ENCODE assay signal across 1 cellular context in genomic region chr1:233959089-233959488, GRCh38.
TF ChIP-seq lines count a peak whose summit lies in the region.

No MANE protein-coding gene starts in this region.

TF ChIP-seq in K562, 482 proteins besides CTCF, POLR2A, EP300 and RAD21 (continued from another document and continues in another):
- TF ChIP-seq VEZF1 (CRISPR knock-in tag; IDR thresholded peaks at IDR 0.05): no peak; the same call in 1 of the 2 replicates
- TF ChIP-seq TEAD2 (tag; IDR thresholded peaks at IDR 0.05): no peak
- TF ChIP-seq ZNF280B (CRISPR knock-in tag; IDR thresholded peaks at IDR 0.05): no peak
- no peak for TF ChIP-seq RFX1 (IDR thresholded peaks at IDR 0.05)
- TF ChIP-seq BRD9 (IDR thresholded peaks at IDR 0.05; ENCODE audit: low read depth, partially characterized antibody): no peak
- no peak for TF ChIP-seq FOXK1 (CRISPR knock-in tag; IDR thresholded peaks at IDR 0.05; ENCODE audit: borderline replicate concordance)
- no peak for TF ChIP-seq MLLT1 (IDR thresholded peaks at IDR 0.05)
- no peak for TF ChIP-seq HDAC1 (IDR thresholded peaks at IDR 0.05)
- no peak for TF ChIP-seq IRF1 (CRISPR knock-in tag; IDR thresholded peaks at IDR 0.05; ENCODE audit: borderline replicate concordance)
- no peak for TF ChIP-seq TCF7 (IDR thresholded peaks at IDR 0.05; ENCODE audit: borderline replicate concordance)
- no peak for TF ChIP-seq ARID2 (IDR thresholded peaks at IDR 0.05)
- no peak for TF ChIP-seq SMARCE1 (IDR thresholded peaks at IDR 0.05)
- no peak; the same call in 1 of the 2 replicates for TF ChIP-seq HEY1 (CRISPR knock-in tag; IDR thresholded peaks at IDR 0.05; ENCODE audit: borderline replicate concordance)
- TF ChIP-seq ZNF717 (CRISPR knock-in tag; IDR thresholded peaks at IDR 0.05): no peak
- no peak for TF ChIP-seq CBX5 (IDR thresholded peaks at IDR 0.05; ENCODE audit: borderline replicate concordance, low read depth)
- peak; percentile 62; the same call in 1 of the 2 replicates for TF ChIP-seq KLF16 (IDR thresholded peaks at IDR 0.05)
- TF ChIP-seq HDAC6 (IDR thresholded peaks at IDR 0.05; ENCODE audit: low read depth, low read length): no peak
- no peak for TF ChIP-seq ZNF77 (CRISPR knock-in tag; IDR thresholded peaks at IDR 0.05)
- TF ChIP-seq RUNX1 (IDR thresholded peaks at IDR 0.05; ENCODE audit: low read depth): no peak
- no peak for TF ChIP-seq ZNF408 (CRISPR knock-in tag; IDR thresholded peaks at IDR 0.05; ENCODE audit: low read depth)
- no peak for TF ChIP-seq USF1 (CRISPR knock-in tag; IDR thresholded peaks at IDR 0.05)
- no peak for TF ChIP-seq ZSCAN32 (CRISPR knock-in tag; IDR thresholded peaks at IDR 0.05)
- TF ChIP-seq SNAPC5 (CRISPR knock-in tag; IDR thresholded peaks at IDR 0.05): no peak
- no peak for TF ChIP-seq ZBTB9 (CRISPR knock-in tag; IDR thresholded peaks at IDR 0.05)
- no peak for TF ChIP-seq HLTF (IDR thresholded peaks at IDR 0.05)
- TF ChIP-seq SIX5 (IDR thresholded peaks at IDR 0.05; ENCODE audit: borderline replicate concordance in 1 of 2, insufficient read depth in 1 of 2, low read depth in 1 of 2, low read length in 2 of 2): no peak
- TF ChIP-seq RBM34 (IDR thresholded peaks at IDR 0.05; ENCODE audit: borderline replicate concordance, insufficient read depth, low read length): no peak
- TF ChIP-seq ZNF589 (CRISPR knock-in tag; IDR thresholded peaks at IDR 0.05; ENCODE audit: low read depth): no peak
- no peak for TF ChIP-seq TFAM (CRISPR knock-in tag; conservative IDR thresholded peaks at IDR 0.05)
- no peak for TF ChIP-seq NRF1 (conservative IDR thresholded peaks at IDR 0.05 in 1 of 2, IDR thresholded peaks at IDR 0.05 in 1 of 2)
- no peak for TF ChIP-seq MYC (IDR thresholded peaks at IDR 0.05; ENCODE audit: low read depth, low read length)
- no peak for TF ChIP-seq MYC (CRISPR knock-in tag; IDR thresholded peaks at IDR 0.05; ENCODE audit: borderline replicate concordance, low read depth)
- TF ChIP-seq RCOR1 (IDR thresholded peaks at IDR 0.05; ENCODE audit: borderline replicate concordance in 1 of 2, low read depth in 2 of 2, low read length in 2 of 2): 0 out of 4 replicates have a peak, but pooled peaks of 1 of the 2 experiments have one; percentile 39
- no peak for TF ChIP-seq TAF15 (IDR thresholded peaks at IDR 0.05; ENCODE audit: low read depth, low read length)
- TF ChIP-seq CBFA2T2 (conservative IDR thresholded peaks at IDR 0.05): peak; percentile 48
- TF ChIP-seq POLR2G (IDR thresholded peaks at IDR 0.05; ENCODE audit: low read depth, low read length): no peak
- TF ChIP-seq CHD4 (IDR thresholded peaks at IDR 0.05; ENCODE audit: insufficient read depth, insufficient replicate concordance, low read depth, low read length, poor library complexity, severe bottlenecking): no peak
- TF ChIP-seq ELK1 (CRISPR knock-in tag; IDR thresholded peaks at IDR 0.05): no peak
- no peak for TF ChIP-seq ZFP30 (CRISPR knock-in tag; IDR thresholded peaks at IDR 0.05; ENCODE audit: borderline replicate concordance)
- no peak for TF ChIP-seq ZNF12 (CRISPR knock-in tag; IDR thresholded peaks at IDR 0.05)
- TF ChIP-seq PHF20 (IDR thresholded peaks at IDR 0.05; ENCODE audit: partially characterized antibody): no peak
- TF ChIP-seq AFF1 (IDR thresholded peaks at IDR 0.05; ENCODE audit: low read depth in 1 of 2, partially characterized antibody in 2 of 2): no peak
- TF ChIP-seq DPF2 (IDR thresholded peaks at IDR 0.05): peak; percentile 36; the same call in 1 of the 2 replicates
- no peak for TF ChIP-seq MTA3 (IDR thresholded peaks at IDR 0.05; ENCODE audit: borderline replicate concordance)
- no peak for TF ChIP-seq GTF2A2 (tag; IDR thresholded peaks at IDR 0.05)
- TF ChIP-seq KAT7 (CRISPR knock-in tag; IDR thresholded peaks at IDR 0.05; ENCODE audit: borderline replicate concordance): no peak
- no peak for TF ChIP-seq NFRKB (IDR thresholded peaks at IDR 0.05; ENCODE audit: low read depth)
- TF ChIP-seq XRCC4 (IDR thresholded peaks at IDR 0.05; ENCODE audit: extremely low read depth, insufficient read depth, insufficient read length): no peak
- peak; percentile 59; the same call in 1 of the 2 replicates for TF ChIP-seq TEAD4 (IDR thresholded peaks at IDR 0.05; ENCODE audit: low read length)
- no peak for TF ChIP-seq TEAD4 (CRISPR knock-in tag; IDR thresholded peaks at IDR 0.05; ENCODE audit: borderline replicate concordance)
- TF ChIP-seq E2F3 (CRISPR knock-in tag; IDR thresholded peaks at IDR 0.05): no peak
- no peak for TF ChIP-seq ZNF224 (CRISPR knock-in tag; IDR thresholded peaks at IDR 0.05)
- no peak for TF ChIP-seq CREB3L1 (IDR thresholded peaks at IDR 0.05; ENCODE audit: borderline replicate concordance, low read depth)
- TF ChIP-seq HMGXB4 (CRISPR knock-in tag; IDR thresholded peaks at IDR 0.05): no peak
